Comparison of ENCODE assay signal across 13 cellular contexts in the genomic region with DNA sequence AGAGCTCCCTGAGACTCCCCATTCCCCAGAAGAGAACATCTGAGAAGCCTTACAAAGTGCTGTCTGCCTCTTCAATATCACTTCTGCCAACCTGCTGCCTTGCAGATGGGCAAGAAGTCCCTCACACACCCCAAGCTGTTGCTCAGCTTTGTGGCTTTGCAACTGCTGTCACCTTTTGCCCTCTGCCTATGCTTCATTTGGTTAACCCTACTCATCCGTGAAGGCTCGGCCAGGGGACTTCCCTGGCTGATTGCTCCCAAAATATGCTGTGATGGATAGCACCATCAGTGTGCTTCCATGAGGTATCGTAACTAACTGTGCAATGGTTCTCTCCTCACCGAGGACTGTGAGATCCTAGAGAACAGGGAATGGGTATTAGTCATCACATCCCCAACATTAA.
DNase-seq lines count a peak whose midpoint lies in the region; ATAC-seq, FAIRE-seq and TF ChIP-seq lines count a peak whose summit lies in the region.
"Had no signal": no experiment of that assay in that cellular context is flagged by ENCODE, and none has a peak within 500 bp of the region (broad histone marks: within the 10 kb centered on the region; RNA-seq: fewer than 3 reads in every experiment).

No MANE protein-coding gene starts in this region.

- intact Hi-C loops in posterior vena cava (cut with DNase I) = no loop called here

- CTCF ChIA-PET in RWPE1 (lab: Yijun Ruan, JAX) = no interaction called here

- ATAC-seq in GM21367 (IDR thresholded peaks at IDR 0.05; ENCODE audit: unreplicated experiment) (peak; percentile 71), HG03342 (IDR thresholded peaks at IDR 0.05; ENCODE audit: unreplicated experiment) (peak; percentile 78)
- ATAC-seq: stimulated activated naive CD8-positive, alpha-beta T cell treated with anti-CD3 and anti-CD28 coated beads, Interleukin-15, amount 100 ng/mL, for 72 hours had no signal

- H3K27ac ChIP-seq in RWPE1 = no peak overlapping the region
- H3K27ac ChIP-seq: prostate gland had no signal

- no peak for TF ChIP-seq CTCF in RWPE1 (conservative IDR thresholded peaks at IDR 0.05; ENCODE audit: low read depth)

- DNase-seq in GM18507 (ENCODE audit: extremely low spot score, insufficient read length, low read depth) = peak; percentile 38
- DNase-seq in iris pigment epithelial cell (ENCODE audit: low read depth) = peak; percentile 28
- DNase-seq in NCI-H345 treated with DMSO at 0.1 percent for 48 hours (lab: John Stamatoyannopoulos, UW; ENCODE audit: unreplicated experiment) = no peak
- no peak for DNase-seq in COR-L47 (lab: John Stamatoyannopoulos, UW)
- no peak for DNase-seq in posterior vena cava (ENCODE audit: low spot score)
- no peak for DNase-seq in RWPE1 (ENCODE audit: low spot score)
- DNase-seq: cerebellar nuclear complex; KG1; NCI-H226; stimulated activated naive CD8-positive, alpha-beta T cell treated with anti-CD3 and anti-CD28 coated beads, Interleukin-15, amount 100 ng/mL, for 72 hours had no signal

- FAIRE-seq in GM18507 (lab: Jason Lieb, UNC) = peak; percentile 77

- POLR2A ChIA-PET in RWPE1 (lab: Yijun Ruan, JAX; ENCODE audit: low non-redundant PET) = no interaction called here

Comparison
In these comparisons a context has a peak if more than half of its experiments do, and no peak if none do; other contexts are left out.
1. DNase-seq: peak in GM18507 (single experiment) and iris pigment epithelial cell (single experiment); none in NCI-H345 treated with DMSO at 0.1 percent for 48 hours (single experiment), COR-L47 (single experiment), posterior vena cava (single experiment) and RWPE1 (single experiment).